22 cellular contexts compared by ENCODE assay signal in genomic region chr1:167909691-167910180, GRCh38. TPM values are rescaled to one million over a fixed set of nuclear protein-coding genes. Genes with fewer than 3 reads are reported as not detected.
DNase-seq lines count a peak whose midpoint lies in the region; ATAC-seq and TF ChIP-seq lines count a peak whose summit lies in the region.
"Had no signal": no experiment of that assay in that cellular context is flagged by ENCODE, and none has a peak within 500 bp of the region (broad histone marks: within the 10 kb centered on the region; RNA-seq: fewer than 3 reads in every experiment).

No MANE protein-coding gene starts in this region.

- H3K27me3 ChIP-seq in HAP-1 (ENCODE audit: low read depth) (no peaks in the 10 kb centered on the region), suprapubic skin (no peaks in the 10 kb centered on the region), left lung (no peaks in the 10 kb centered on the region)
- H3K27me3 ChIP-seq: hepatocyte, ovary, vagina had no signal

- intact Hi-C loops in left lung (cut with DNase I) = no loop called here

- DNase-seq in GF-D8 (lab: John Stamatoyannopoulos, UW) (peak; percentile 54), OCI-M1 (lab: John Stamatoyannopoulos, UW) (peak; percentile 96), kidney tubule cell (ENCODE audit: low spot score) (peak; percentile 65), HAP-1 (ENCODE audit: low spot score in 2 of 2) (no peak), suprapubic skin (ENCODE audit: low spot score in 2 of 2) (no peak), left lung (no peak)
- DNase-seq: activated T-cell treated with anti-CD3 and anti-CD28 coated beads, Interleukin-2, amount 50 U/mL, for 48 hours; NCI-H1694 treated with DMSO at 0.1 percent for 48 hours; NCI-H226; ovary; T-cell had no signal

- H3K4me1 ChIP-seq in HAP-1 = peaks cover 10% of the 10 kb centered on the region
- no peaks in the 10 kb centered on the region for H3K4me1 ChIP-seq in suprapubic skin
- peaks cover 7 to 12% of the 10 kb centered on the region in 2 donors for H3K4me1 ChIP-seq in left lung
- H3K4me1 ChIP-seq: vagina had no signal

- no peak for TF ChIP-seq POLR2A in suprapubic skin (IDR thresholded peaks at IDR 0.05)

- H3K9me3 ChIP-seq in HAP-1 (peaks cover 6% of the 10 kb centered on the region; the same call in 1 of the 2 replicates), suprapubic skin (no peaks in the 10 kb centered on the region), left lung (peaks cover 0 to 5% of the 10 kb centered on the region in 2 donors)
- H3K9me3 ChIP-seq: ovary, vagina had no signal

- TF ChIP-seq EP300 in suprapubic skin (IDR thresholded peaks at IDR 0.05) = no peak

- TF ChIP-seq CTCF in suprapubic skin (IDR thresholded peaks at IDR 0.05) (no peak), left lung (IDR thresholded peaks at IDR 0.05) (no peak)

- H3K36me3 ChIP-seq in HAP-1 (replicated peaks) = no peaks in the 10 kb centered on the region
- no peaks in the 10 kb centered on the region for H3K36me3 ChIP-seq in suprapubic skin
- H3K36me3 ChIP-seq in left lung = no peaks in the 10 kb centered on the region
- H3K36me3 ChIP-seq: ovary, vagina had no signal

- in situ Hi-C loops in HAP-1 (cut with MboI; ENCODE audit: low sequenced_read_pairs) = no loop called here

- H3K27ac ChIP-seq in suprapubic skin (no peak overlapping the region), left lung (no peak overlapping the region)
- H3K27ac ChIP-seq: coronary artery, hepatocyte, ovary, RWPE1, vagina had no signal

- 88% methylated on average over 6 of the region's 6 CpGs for WGBS in suprapubic skin

- H3K4me3 ChIP-seq in HAP-1 (no peak overlapping the region), suprapubic skin (no peak overlapping the region), left lung (no peak overlapping the region)
- H3K4me3 ChIP-seq: coronary artery, hepatocyte, lung, ovary, vagina had no signal

- ATAC-seq in HG02981 (IDR thresholded peaks at IDR 0.05; ENCODE audit: unreplicated experiment) = peak; percentile 68
- ATAC-seq in left lung = no peak
- no peak for ATAC-seq in HG03378 (IDR thresholded peaks at IDR 0.05; ENCODE audit: unreplicated experiment)
- ATAC-seq: activated naive CD4-positive, alpha-beta T cell treated with anti-CD3 and anti-CD28 coated beads, Interleukin-2, amount 50 U/mL, for 72 hours; sciatic nerve; T-cell; WTC11 had no signal

RNA-seq across cellular contexts. Expression of gene ADCY10, which starts 4.2 kb away (rescaled TPM):
- not detected for total RNA-seq in suprapubic skin
- under 1 TPM in 1 of 2 donors, not detected in 1; 0.37 TPM for total RNA-seq in left lung
- total RNA-seq: H1, vagina had no signal

RNA-seq across cellular contexts. Expression of gene DCAF6, which starts 26.7 kb away (rescaled TPM):
- total RNA-seq in suprapubic skin (10 to 100 TPM; 38.2 to 90.3 (median 54.8) TPM), left lung (10 to 100 TPM; 39.7 to 43.1 TPM)

RNA-seq across cellular contexts. Expression of gene MPC2, which starts 27.1 kb away (rescaled TPM):
- 10 to 100 TPM; 16.5 to 47.3 (median 34.4) TPM for total RNA-seq in suprapubic skin
- 10 to 100 TPM; 51.8 to 54.0 TPM for total RNA-seq in left lung

Comparison
In these comparisons a context has a peak if more than half of its experiments do, and no peak if none do; other contexts are left out.
1. DNase-seq: peak in GF-D8 (single experiment), OCI-M1 (single experiment) and kidney tubule cell (single experiment); none in HAP-1 (0 of 2), suprapubic skin (0 of 2) and left lung (0 of 2).